Comparison of ENCODE assay signal across 24 cellular contexts in genomic region chr6:132858750-132859149, GRCh38. TPM values are rescaled to one million over a fixed set of nuclear protein-coding genes. Genes with fewer than 3 reads are reported as not detected.
DNase-seq lines count a peak whose midpoint lies in the region; ATAC-seq, FAIRE-seq and TF ChIP-seq lines count a peak whose summit lies in the region.
"Had no signal": no experiment of that assay in that cellular context is flagged by ENCODE, and none has a peak within 500 bp of the region (broad histone marks: within the 10 kb centered on the region; RNA-seq: fewer than 3 reads in every experiment).

No MANE protein-coding gene starts in this region.

- FAIRE-seq in HepG2 (lab: Jason Lieb, UNC) = no peak
- FAIRE-seq: D721Med, GM12878, GM12892, GM18507 had no signal

- TF ChIP-seq EP300 in HepG2 (IDR thresholded peaks at IDR 0.05; ENCODE audit: low read depth in 2 of 2, low read length in 2 of 2) (no peak), HepG2 (CRISPR knock-in tag; IDR thresholded peaks at IDR 0.05; ENCODE audit: borderline replicate concordance) (no peak)

- H3K79me2 ChIP-seq in HepG2 (ENCODE audit: insufficient read depth, low read length) = no peaks in the 10 kb centered on the region

- TF ChIP-seq RAD21 in HepG2 (CRISPR knock-in tag; IDR thresholded peaks at IDR 0.05) = no peak

- TF ChIP-seq CTCF in HepG2 (CRISPR knock-in tag; IDR thresholded peaks at IDR 0.05) (no peak), right lobe of liver (IDR thresholded peaks at IDR 0.05) (no peak)

- in situ Hi-C loops in HepG2 (cut with HindIII; ENCODE audit: extremely low pct_ligation_motif_present, low pct_unique_long_range_greater_than_20kb) = no loop called here

- intact Hi-C loops in HepG2 (cut with micrococcal nuclease; ENCODE audit: unreplicated experiment) (no loop called here), right lobe of liver (cut with DNase I) (no loop called here)

- CTCF ChIA-PET in HepG2 (lab: Yijun Ruan, JAX; ENCODE audit: low intra/inter-chr PET ratio, low total read pairs) = no interaction called here

- BruUV-seq in HepG2 (replicated peaks; lab: Mats Ljungman, UMichigan) = no TSS peak

- H2AFZ ChIP-seq in HepG2 (ENCODE audit: low read length) = no peak overlapping the region

- H4K20me1 ChIP-seq in HepG2 (ENCODE audit: insufficient read depth, low read length) = no peaks in the 10 kb centered on the region
- H4K20me1 ChIP-seq: BLaER1 had no signal

- no peak for TF ChIP-seq POLR2A in HepG2 (IDR thresholded peaks at IDR 0.05; ENCODE audit: insufficient read depth in 1 of 2, low read depth in 2 of 2, low read length in 2 of 2)
- no peak for TF ChIP-seq POLR2A in right lobe of liver (IDR thresholded peaks at IDR 0.05)

- POLR2A ChIA-PET in HepG2 (lab: Yijun Ruan, JAX) = no interaction called here

- 48% methylated on average over 2 of the region's 2 CpGs for WGBS in HepG2 (ENCODE audit: low lambda C conversion rate)
- 77% methylated on average over 2 of the region's 2 CpGs for WGBS in right lobe of liver (ENCODE audit: insufficient coverage, low coverage, low lambda C conversion rate, missing lambda C conversion rate)

- H3K9ac ChIP-seq in HepG2 (ENCODE audit: insufficient read depth, low read depth, low read length) = no peak overlapping the region
- H3K9ac ChIP-seq in adipocyte (ENCODE audit: low read length) = no peak overlapping the region
- H3K9ac ChIP-seq: BLaER1 had no signal

- no peak overlapping the region for H3K4me3 ChIP-seq in HepG2 (replicated peaks in 1 of 3; ENCODE audit: insufficient read depth in 1 of 3, low read depth in 2 of 3, low read length in 3 of 3)
- H3K4me3 ChIP-seq in right lobe of liver = no peak overlapping the region
- no peak overlapping the region for H3K4me3 ChIP-seq in adipocyte (ENCODE audit: low read length)
- H3K4me3 ChIP-seq: BLaER1, GM12878 had no signal

- no peak overlapping the region for H3K27ac ChIP-seq in HepG2 (ENCODE audit: extremely low read length, insufficient read depth, low read length)
- no peak overlapping the region for H3K27ac ChIP-seq in right lobe of liver
- H3K27ac ChIP-seq: 22Rv1, BLaER1 had no signal

- H3K4me2 ChIP-seq in HepG2 (ENCODE audit: low read depth, low read length) = no peak overlapping the region
- H3K4me2 ChIP-seq: BLaER1 had no signal

- H3K27me3 ChIP-seq in HepG2 (ENCODE audit: control insufficient read depth in 1 of 2, insufficient read depth in 2 of 2, low read length in 2 of 2) = peaks cover 0 to 4% of the 10 kb centered on the region in 2 experiments; a peak in 2 of 5 replicates
- no peaks in the 10 kb centered on the region for H3K27me3 ChIP-seq in right lobe of liver
- no peaks in the 10 kb centered on the region for H3K27me3 ChIP-seq in adipocyte (replicated peaks; ENCODE audit: control insufficient read depth, insufficient read depth, low read length)
- H3K27me3 ChIP-seq: BE2C, BLaER1 had no signal

- H3K9me3 ChIP-seq in HepG2 (ENCODE audit: low read length) = no peaks in the 10 kb centered on the region
- no peaks in the 10 kb centered on the region for H3K9me3 ChIP-seq in right lobe of liver
- no peaks in the 10 kb centered on the region for H3K9me3 ChIP-seq in adipocyte (ENCODE audit: control insufficient read depth, low read length)
- H3K9me3 ChIP-seq: BE2C, BLaER1, Caco-2 had no signal

- H3K36me3 ChIP-seq in HepG2 (replicated peaks in 1 of 2; ENCODE audit: control insufficient read depth in 1 of 2, insufficient read depth in 2 of 2, low read length in 2 of 2) (no peaks in the 10 kb centered on the region), right lobe of liver (no peaks in the 10 kb centered on the region), adipocyte (ENCODE audit: control insufficient read depth, insufficient read depth, low read length, severe bottlenecking) (no peaks in the 10 kb centered on the region)
- H3K36me3 ChIP-seq: BE2C, BLaER1 had no signal

- ATAC-seq in HepG2 (no peak), right lobe of liver (no peak), HG03469 (IDR thresholded peaks at IDR 0.05; ENCODE audit: unreplicated experiment) (no peak)
- ATAC-seq: CD8-positive, alpha-beta T cell; GM12878 had no signal

- DNase-seq in HepG2 (ENCODE audit: low spot score) (no peak), right lobe of liver (no peak), adipocyte (ENCODE audit: low read depth) (peak; percentile 9), fibroblast of peridontal ligament (ENCODE audit: extremely low read depth) (peak; percentile 11), SKM-1 treated with dmso at 0.1 percent for 144 hours (lab: John Stamatoyannopoulos, UW; ENCODE audit: unreplicated experiment) (no peak)
- no peak for DNase-seq in activated CD4-positive, alpha-beta T cell treated with anti-CD3 and anti-CD28 coated beads, Interleukin-2, amount 50 U/mL, for 48 hours
- DNase-seq: ACHN; BE2C; C1 segment of cervical spinal cord; Caco-2; Calu3; CD4-positive, alpha-beta T cell; CD8-positive, alpha-beta T cell; DMS79; DND-41; EL; GDM1 had no signal

- H3K4me1 ChIP-seq in HepG2 (ENCODE audit: insufficient read depth, low read length) (no peaks in the 10 kb centered on the region), right lobe of liver (no peaks in the 10 kb centered on the region), adipocyte (ENCODE audit: control insufficient read depth, insufficient read depth, low read length) (no peaks in the 10 kb centered on the region)
- H3K4me1 ChIP-seq: BE2C, BLaER1, Caco-2 had no signal

TF ChIP-seq in HepG2, 621 proteins besides CTCF, POLR2A, EP300 and RAD21:
- TF ChIP-seq MAF1 (CRISPR knock-in tag; IDR thresholded peaks at IDR 0.05; ENCODE audit: borderline replicate concordance) = no peak
- peak; percentile 55 to 64 for TF ChIP-seq MAFK (conservative IDR thresholded peaks at IDR 0.05 in 1 of 2, IDR thresholded peaks at IDR 0.05 in 1 of 2; ENCODE audit: low read length in 2 of 2)
- 0 out of 2 replicates have a peak, but pooled peaks have one; percentile 24 for TF ChIP-seq MAFF (IDR thresholded peaks at IDR 0.05; ENCODE audit: low read depth, low read length)

RNA-seq across cellular contexts. Expression of gene RPS12, which starts 44.4 kb away (rescaled TPM):
- total RNA-seq in HepG2 (2016; rRNA removed; fragmentation: Illumina TruSeq; extraction: Trizol) = 3,224 and 3,551 TPM in 2 replicates
- 10,695 and 12,100 TPM in 2 replicates for total RNA-seq in HepG2 (2016; cell fraction: cytosol; rRNA removed; fragmentation: Illumina TruSeq; extraction: Trizol; ENCODE audit: low read depth)
- total RNA-seq in HepG2 (2016; cell fraction: insoluble cytoplasmic fraction; rRNA removed; fragmentation: Illumina TruSeq; extraction: Trizol) = 3,292 and 3,559 TPM in 2 replicates
- 12,582 and 12,681 TPM in 2 replicates for total RNA-seq in HepG2 (2016; cell fraction: membrane; rRNA removed; fragmentation: Illumina TruSeq; extraction: Trizol)
- 1,009 and 1,091 TPM in 2 replicates for total RNA-seq in HepG2 (2016; cell fraction: nucleus; rRNA removed; fragmentation: Illumina TruSeq; extraction: Trizol)
- polyA plus RNA-seq in HepG2 (2011; rRNA removed) = 6,343 and 7,346 TPM in 2 replicates
- 10,754 and 13,161 TPM in 2 replicates for polyA plus RNA-seq in HepG2 (2011; cell fraction: cytosol; rRNA removed)
- 1,380 and 1,587 TPM in 2 replicates for polyA plus RNA-seq in HepG2 (2011; cell fraction: nucleus; rRNA removed)
- polyA plus RNA-seq in HepG2 (2012) = 4,280 and 4,651 TPM in 2 replicates
- polyA plus RNA-seq in HepG2 (2016; cell fraction: cytosol; fragmentation: Illumina TruSeq; extraction: Trizol; ENCODE audit: low read depth) = 13,237 and 13,731 TPM in 2 replicates
- 3,395 and 3,576 TPM in 2 replicates for polyA plus RNA-seq in HepG2 (2016; cell fraction: insoluble cytoplasmic fraction; fragmentation: Illumina TruSeq; extraction: Trizol; ENCODE audit: low read depth)
- 11,484 and 12,144 TPM in 2 replicates for polyA plus RNA-seq in HepG2 (2016; cell fraction: membrane; fragmentation: Illumina TruSeq; extraction: Trizol; ENCODE audit: low read depth)
- 1,833 and 2,013 TPM in 2 replicates for polyA plus RNA-seq in HepG2 (2016; cell fraction: nucleus; fragmentation: Illumina TruSeq; extraction: Trizol; ENCODE audit: insufficient read depth, low read depth)
- 2,109 and 3,494 TPM in 2 replicates for polyA minus RNA-seq in HepG2 (2011; rRNA and poly(A)+ RNA removed; ENCODE audit: low replicate concordance)
- 1,100 and 1,176 TPM in 2 replicates for polyA minus RNA-seq in HepG2 (2011; cell fraction: cytosol; rRNA and poly(A)+ RNA removed)
- 507 and 550 TPM in 2 replicates for polyA minus RNA-seq in HepG2 (2011; cell fraction: nucleus; rRNA and poly(A)+ RNA removed)
- 100 to 1,000 TPM; 345 to 448 (median 375) TPM for total RNA-seq in right lobe of liver

Comparison
In these comparisons a context has a peak if more than half of its experiments do, and no peak if none do; other contexts are left out.
1. DNase-seq: peak in adipocyte (single experiment) and fibroblast of peridontal ligament (single experiment); none in HepG2 (single experiment), right lobe of liver (0 of 3), activated CD4-positive, alpha-beta T cell treated with anti-CD3 and anti-CD28 coated beads, Interleukin-2, amount 50 U/mL, for 48 hours (0 of 2) and SKM-1 treated with dmso at 0.1 percent for 144 hours (single experiment).